Comparison of ENCODE assay signal across 21 cellular contexts in the genomic region with DNA sequence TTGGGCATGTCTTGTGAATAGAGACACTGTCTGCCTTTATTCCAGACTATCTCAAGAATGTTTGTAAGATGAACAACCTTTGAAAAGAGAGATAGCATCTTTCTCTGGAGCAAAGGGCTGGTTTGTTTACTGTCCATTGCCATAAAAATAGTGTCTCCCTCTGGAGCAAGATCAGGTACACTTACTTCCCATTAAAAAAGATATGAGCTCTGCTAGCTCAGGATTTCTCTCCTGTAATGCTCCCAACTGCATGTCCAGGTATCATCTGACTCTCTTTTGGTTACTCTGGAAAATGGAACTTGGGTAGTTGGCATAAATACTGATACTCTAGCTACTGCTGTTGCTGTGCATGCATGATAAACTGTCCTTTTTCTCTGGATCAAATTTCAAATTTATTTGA.
DNase-seq lines count a peak whose midpoint lies in the region; ATAC-seq, FAIRE-seq and TF ChIP-seq lines count a peak whose summit lies in the region.
"Had no signal": no experiment of that assay in that cellular context is flagged by ENCODE, and none has a peak within 500 bp of the region (broad histone marks: within the 10 kb centered on the region; RNA-seq: fewer than 3 reads in every experiment).

No MANE protein-coding gene starts in this region.

- TF ChIP-seq CTCF in C4-2B (conservative IDR thresholded peaks at IDR 0.05) (0 out of 2 replicates have a peak, but pooled peaks have one; percentile 8), LNCaP clone FGC (IDR thresholded peaks at IDR 0.05; ENCODE audit: control insufficient read depth, extremely low read depth, insufficient read depth) (no peak), fibroblast of villous mesenchyme (IDR thresholded peaks at IDR 0.05; ENCODE audit: insufficient read depth, low read depth, low read length) (no peak)

- TF ChIP-seq POLR2A in GM12891 (IDR thresholded peaks at IDR 0.05; ENCODE audit: low read depth, low read length), result no peak

- no peak overlapping the region for H3K4me3 ChIP-seq in LNCaP clone FGC (ENCODE audit: low read depth, low read length)
- no peak overlapping the region for H3K4me3 ChIP-seq in fibroblast of villous mesenchyme (ENCODE audit: low read depth, low read length)
- H3K4me3 ChIP-seq: GM12878, GM23338 had no signal

- ATAC-seq in GM19463 (IDR thresholded peaks at IDR 0.05; ENCODE audit: unreplicated experiment) (no peak), GM18511 (IDR thresholded peaks at IDR 0.05; ENCODE audit: unreplicated experiment) (no peak)
- ATAC-seq: CD8-positive, alpha-beta T cell; GM12878; GM23338; HCT116 had no signal

- no peak for FAIRE-seq in GM12891 (lab: Jason Lieb, UNC)
- FAIRE-seq: D721Med, GM12878, GM18507, GM19239 had no signal

- H3K27ac ChIP-seq in C4-2B, result no peak overlapping the region

- peak; percentile 78 for DNase-seq in LNCaP clone FGC (ENCODE audit: low read depth)
- DNase-seq in fibroblast of villous mesenchyme (ENCODE audit: low read depth), result peak; percentile 26
- DNase-seq in GM12891 (ENCODE audit: insufficient read length, low spot score), result no peak
- DNase-seq in RKO (ENCODE audit: low spot score), result no peak
- DNase-seq: C1 segment of cervical spinal cord; CD4-positive, CD25-positive, alpha-beta regulatory T cell; CD8-positive, alpha-beta T cell; DMS 273 treated with DMSO at 0.1 percent for 48 hours; DMS79; EL; GDM1; H9 had no signal

TF ChIP-seq in GM12891, 5 proteins besides CTCF, POLR2A, EP300 and RAD21:
- TF ChIP-seq PAX5 (IDR thresholded peaks at IDR 0.05; ENCODE audit: insufficient read depth, low read length, severe bottlenecking) (no peak), POU2F2 (IDR thresholded peaks at IDR 0.05; ENCODE audit: low read depth, low read length) (no peak), POLR2AphosphoS5 (IDR thresholded peaks at IDR 0.05; ENCODE audit: low read depth, low read length) (no peak), SPI1 (IDR thresholded peaks at IDR 0.05; ENCODE audit: low read depth, low read length) (no peak), TAF1 (IDR thresholded peaks at IDR 0.05; ENCODE audit: low read depth, low read length) (no peak)

Comparison
In these comparisons a context has a peak if more than half of its experiments do, and no peak if none do; other contexts are left out.
1. DNase-seq: peak in LNCaP clone FGC (single experiment) and fibroblast of villous mesenchyme (single experiment); none in GM12891 (single experiment) and RKO (single experiment).